ENCODE assay signal across 9 cellular contexts in genomic region chr17:57915980-57916757, GRCh38. TPM values are rescaled to one million over a fixed set of nuclear protein-coding genes. Genes with fewer than 3 reads are reported as not detected.
A peak's percentile ranks its signal among the peaks of the same experiment; 100 is the strongest.
DNase-seq lines count a peak whose midpoint lies in the region; ATAC-seq and TF ChIP-seq lines count a peak whose summit lies in the region.
"Had no signal": no experiment of that assay in that cellular context is flagged by ENCODE, and none has a peak within 500 bp of the region (broad histone marks: within the 10 kb centered on the region; RNA-seq: fewer than 3 reads in every experiment).

No MANE protein-coding gene starts in this region.

- WGBS in lung, 2 donors, result 74 to 79% methylated on average over 19 of the region's 19 CpGs
- 80 to 84% methylated on average over 16 to 19 of the region's 19 CpGs for WGBS in upper lobe of left lung, 2 donors

- H3K36me3 ChIP-seq in lung (ENCODE audit: control insufficient read depth in 2 of 2, insufficient read depth in 2 of 2, low read length in 2 of 2), result no peaks in the 10 kb centered on the region
- H3K36me3 ChIP-seq in upper lobe of left lung, result no peaks in the 10 kb centered on the region

- H3K27ac ChIP-seq in lung (ENCODE audit: low read depth in 1 of 2, low read length in 1 of 2), result peak overlapping the region; percentile 56 to 59
- H3K27ac ChIP-seq in upper lobe of left lung, result peak overlapping the region; percentile 17 to 70 (median 58)

- DNase-seq in NCI-H446 (lab: John Stamatoyannopoulos, UW) (peak; percentile 25 to 29), NCI-H446 treated with DMSO at 0.1 percent for 48 hours (lab: John Stamatoyannopoulos, UW) (no peak), amygdala (lab: John Stamatoyannopoulos, UW) (peak in 29 of 56 donors; percentile 25 to 67 (median 44)), lung (ENCODE audit: low spot score) (no peak), upper lobe of left lung (peak in 1 of 2 donors; percentile 46), RKO (ENCODE audit: low spot score) (no peak)

- ATAC-seq in lung (ENCODE audit: insufficient read depth, low FRiP score) (no peak), upper lobe of left lung (ENCODE audit: low FRiP score in 2 of 2) (no peak), HG02763 (IDR thresholded peaks at IDR 0.05; ENCODE audit: unreplicated experiment) (no peak), GM18511 (IDR thresholded peaks at IDR 0.05; ENCODE audit: unreplicated experiment) (no peak)

- H3K4me3 ChIP-seq in lung, result no peak overlapping the region
- H3K4me3 ChIP-seq in upper lobe of left lung, result no peak overlapping the region
- H3K4me3 ChIP-seq: smooth muscle cell had no signal

- TF ChIP-seq CTCF in lung (IDR thresholded peaks at IDR 0.05; ENCODE audit: control extremely low read depth, extremely low read depth), result no peak
- TF ChIP-seq CTCF in upper lobe of left lung (IDR thresholded peaks at IDR 0.05), result no peak

- TF ChIP-seq EP300 in upper lobe of left lung (IDR thresholded peaks at IDR 0.05), result no peak

- no peaks in the 10 kb centered on the region for H3K9me3 ChIP-seq in lung (ENCODE audit: control insufficient read depth in 2 of 2, insufficient read depth in 1 of 2, low read length in 1 of 2)
- no peaks in the 10 kb centered on the region for H3K9me3 ChIP-seq in upper lobe of left lung

- TF ChIP-seq POLR2A in upper lobe of left lung (IDR thresholded peaks at IDR 0.05), result no peak

- H3K4me1 ChIP-seq in lung (ENCODE audit: control insufficient read depth in 2 of 2, insufficient read depth in 2 of 2, low read length in 2 of 2) (peaks cover 28 to 44% of the 10 kb centered on the region in 2 donors), upper lobe of left lung (peaks cover 58 to 74% (median 67%) of the 10 kb centered on the region in 4 donors)

- H3K27me3 ChIP-seq in lung (ENCODE audit: control insufficient read depth, insufficient read depth) (no peaks in the 10 kb centered on the region), upper lobe of left lung (no peaks in the 10 kb centered on the region)

RNA-seq across cellular contexts. Expression of gene CUEDC1, which starts 39.0 kb away (rescaled TPM):
- total RNA-seq in lung, result 10 to 100 TPM; 19.7 to 55.7 TPM
- 10 to 100 TPM; 22.9 to 35.5 TPM for polyA plus RNA-seq in lung
- 100 to 1,000 TPM in 1 of 6 donors, 10 to 100 TPM in 5; 33.3 to 119 (median 54.4) TPM for total RNA-seq in upper lobe of left lung

Comparison
In these comparisons a context has a peak if more than half of its experiments do, and no peak if none do; other contexts are left out.
1. DNase-seq: peak in NCI-H446 (2 of 2) and amygdala (29 of 56); none in NCI-H446 treated with DMSO at 0.1 percent for 48 hours (single experiment), lung (single experiment) and RKO (single experiment).